Comparison of ENCODE assay signal across 1 cellular context in the genomic region with DNA sequence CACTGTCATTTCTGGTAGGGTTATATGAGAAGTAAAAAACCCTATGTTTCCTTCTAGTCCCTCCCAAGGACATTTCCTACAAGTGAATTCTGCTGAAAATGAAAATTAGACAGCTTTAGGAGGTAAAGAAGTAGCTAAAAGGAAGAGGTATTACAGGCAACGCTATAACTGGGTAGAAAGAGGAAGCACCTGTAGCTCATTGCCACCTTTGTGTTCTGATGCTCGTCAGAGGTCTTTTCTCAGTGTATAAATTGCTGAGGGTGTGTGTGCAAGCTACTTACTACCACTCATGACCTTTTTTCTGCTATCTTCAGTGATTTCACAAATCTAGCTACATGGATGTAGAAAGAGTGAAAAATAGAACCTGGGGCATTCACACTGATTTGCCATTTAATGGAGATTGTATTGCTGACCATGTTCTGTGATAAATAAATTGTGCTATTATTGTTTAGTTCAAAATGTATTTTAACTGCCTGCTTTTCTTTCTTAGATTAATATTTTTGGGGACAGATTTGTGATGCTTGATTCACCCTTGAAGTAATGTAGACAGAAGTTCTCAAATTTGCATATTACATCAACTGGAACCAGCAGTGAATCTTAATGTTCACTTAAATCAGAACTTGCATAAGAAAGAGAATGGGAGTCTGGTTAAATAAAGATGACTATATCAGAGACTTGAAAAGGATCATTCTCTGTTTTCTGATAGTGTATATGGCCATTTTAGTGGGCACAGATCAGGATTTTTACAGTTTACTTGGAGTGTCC.
TF ChIP-seq lines count a peak whose summit lies in the region.

No MANE protein-coding gene starts in this region.

TF ChIP-seq in GM12878, 131 proteins besides CTCF, POLR2A, EP300 and RAD21 (continued from another document):
- no peak for TF ChIP-seq EED (IDR thresholded peaks at IDR 0.05; ENCODE audit: low read depth)
- TF ChIP-seq EGR1 (IDR thresholded peaks at IDR 0.05; ENCODE audit: borderline replicate concordance in 1 of 2, low read depth in 2 of 2, low read length in 2 of 2) = no peak
- peak; percentile 50; the same call in 1 of the 2 replicates for TF ChIP-seq SPI1 (IDR thresholded peaks at IDR 0.05; ENCODE audit: borderline replicate concordance, insufficient read depth, low read depth, low read length)
